ENCODE assay signal across 8 cellular contexts in genomic region chr17:78933025-78933958, GRCh38. TPM values are rescaled to one million over a fixed set of nuclear protein-coding genes. Genes with fewer than 3 reads are reported as not detected.
DNase-seq lines count a peak whose midpoint lies in the region; ATAC-seq and TF ChIP-seq lines count a peak whose summit lies in the region.

No MANE protein-coding gene starts in this region.

- H3K4me1 ChIP-seq in esophagus squamous epithelium: peaks cover 15 to 42% (median 32%) of the 10 kb centered on the region in 3 donors

- H3K4me1 Mint-ChIP-seq in endothelial cell (ENCODE audit: unreplicated experiment): peaks cover 7% of the 10 kb centered on the region

- no peak for TF ChIP-seq CTCF in esophagus squamous epithelium (IDR thresholded peaks at IDR 0.05)
- TF ChIP-seq CTCF in omental fat pad (IDR thresholded peaks at IDR 0.05): no peak
- TF ChIP-seq CTCF in endothelial cell (IDR thresholded peaks at IDR 0.05; ENCODE audit: unreplicated experiment): no peak

- no peaks in the 10 kb centered on the region for H3K36me3 Mint-ChIP-seq in endothelial cell (ENCODE audit: low read depth, unreplicated experiment)

- peaks cover 6% of the 10 kb centered on the region for H3K27me3 Mint-ChIP-seq in endothelial cell (ENCODE audit: unreplicated experiment)

- no peak for TF ChIP-seq POLR2A in esophagus squamous epithelium (IDR thresholded peaks at IDR 0.05)

- intact Hi-C loops in esophagus squamous epithelium (cut with DNase I): no loop called here

- H3K27ac ChIP-seq in esophagus squamous epithelium: peak overlapping the region; percentile 69 to 91 (median 90)

- no peak overlapping the region for H3K27ac Mint-ChIP-seq in endothelial cell (ENCODE audit: unreplicated experiment)

- ATAC-seq in GM18502 (IDR thresholded peaks at IDR 0.05; ENCODE audit: poor library complexity, unreplicated experiment) (peak; percentile 61), omental fat pad (ENCODE audit: low FRiP score) (peak; percentile 37)

- no peaks in the 10 kb centered on the region for H3K9me3 ChIP-seq in esophagus squamous epithelium

- H3K9me3 Mint-ChIP-seq in endothelial cell (ENCODE audit: unreplicated experiment): no peaks in the 10 kb centered on the region

- peaks cover 0 to 23% (median 0%) of the 10 kb centered on the region in 4 donors for H3K27me3 ChIP-seq in esophagus squamous epithelium
- no peaks in the 10 kb centered on the region for H3K27me3 ChIP-seq in H7 (ENCODE audit: control insufficient read depth, insufficient read depth, low read length)

- 48 to 56% methylated on average over 13 to 14 of the region's 18 CpGs for WGBS in esophagus squamous epithelium, 2 donors

- no peak overlapping the region for H3K4me3 Mint-ChIP-seq in endothelial cell (ENCODE audit: unreplicated experiment)

- peak overlapping the region in 3 of 4 donors; percentile 22 to 52 (median 27) for H3K4me3 ChIP-seq in esophagus squamous epithelium
- no peak overlapping the region for H3K4me3 ChIP-seq in H7 (ENCODE audit: insufficient read depth, low read depth, low read length)

- DNase-seq in NCI-H2196 (lab: John Stamatoyannopoulos, UW; ENCODE audit: unreplicated experiment) (peak; percentile 79), esophagus squamous epithelium (lab: John Stamatoyannopoulos, UW) (no peak), omental fat pad (ENCODE audit: low spot score) (no peak), H7 (no peak), NCI-H2081 (lab: John Stamatoyannopoulos, UW) (no peak), endothelial cell (ENCODE audit: low spot score) (no peak)
- DNase-seq in activated CD8-positive, alpha-beta memory T cell treated with anti-CD3 and anti-CD28 coated beads, Interleukin-2, amount 50 U/mL, for 4 hours: peak; percentile 37

- H3K36me3 ChIP-seq in esophagus squamous epithelium (no peaks in the 10 kb centered on the region), H7 (replicated peaks; ENCODE audit: control insufficient read depth, insufficient read depth, low read length) (no peaks in the 10 kb centered on the region)

RNA-seq across cellular contexts. Expression of gene TIMP2, which starts 8.1 kb away (rescaled TPM):
- total RNA-seq in esophagus squamous epithelium (100 to 1,000 TPM in 1 of 4 donors, 10 to 100 TPM in 2, 1 to 10 TPM in 1; 6.1 to 154 (median 28.2) TPM), omental fat pad (100 to 1,000 TPM; 139 to 161 (median 150) TPM), endothelial cell (ENCODE audit: unreplicated experiment) (41.5 TPM)
- 12.3 and 13.9 TPM in 2 replicates for total RNA-seq in H7 (2014; rRNA removed; shearing (Covaris generic))

RNA-seq across cellular contexts. Expression of gene CEP295NL, which starts 30.3 kb away (rescaled TPM):
- total RNA-seq in esophagus squamous epithelium (1 to 10 TPM in 2 of 4 donors, under 1 TPM in 2; 0.42 to 6.9 (median 1.1) TPM), omental fat pad (10 to 100 TPM in 1 of 4 donors, 1 to 10 TPM in 3; 2.7 to 11.8 (median 5.5) TPM), endothelial cell (ENCODE audit: unreplicated experiment) (1.4 TPM)
- total RNA-seq in H7 (2014; rRNA removed; shearing (Covaris generic)): 0.07 TPM in 1 of 2 replicates, not detected in the other

RNA-seq across cellular contexts. Expression of gene LGALS3BP, which starts 46.4 kb away (rescaled TPM):
- total RNA-seq in esophagus squamous epithelium: 100 to 1,000 TPM; 172 to 414 (median 262) TPM
- total RNA-seq in omental fat pad: 100 to 1,000 TPM; 325 to 516 (median 441) TPM
- total RNA-seq in H7 (2014; rRNA removed; shearing (Covaris generic)): 116 and 129 TPM in 2 replicates
- 12.6 TPM for total RNA-seq in endothelial cell (ENCODE audit: unreplicated experiment)

Comparison
In these comparisons a context has a peak if more than half of its experiments do, and no peak if none do; other contexts are left out.
1. DNase-seq: peak in NCI-H2196 (single experiment) and activated CD8-positive, alpha-beta memory T cell treated with anti-CD3 and anti-CD28 coated beads, Interleukin-2, amount 50 U/mL, for 4 hours (single experiment); none in esophagus squamous epithelium (single experiment), omental fat pad (single experiment), H7 (single experiment), NCI-H2081 (0 of 2) and endothelial cell (single experiment).